ENCODE assay signal across 1 cellular context in the genomic region with DNA sequence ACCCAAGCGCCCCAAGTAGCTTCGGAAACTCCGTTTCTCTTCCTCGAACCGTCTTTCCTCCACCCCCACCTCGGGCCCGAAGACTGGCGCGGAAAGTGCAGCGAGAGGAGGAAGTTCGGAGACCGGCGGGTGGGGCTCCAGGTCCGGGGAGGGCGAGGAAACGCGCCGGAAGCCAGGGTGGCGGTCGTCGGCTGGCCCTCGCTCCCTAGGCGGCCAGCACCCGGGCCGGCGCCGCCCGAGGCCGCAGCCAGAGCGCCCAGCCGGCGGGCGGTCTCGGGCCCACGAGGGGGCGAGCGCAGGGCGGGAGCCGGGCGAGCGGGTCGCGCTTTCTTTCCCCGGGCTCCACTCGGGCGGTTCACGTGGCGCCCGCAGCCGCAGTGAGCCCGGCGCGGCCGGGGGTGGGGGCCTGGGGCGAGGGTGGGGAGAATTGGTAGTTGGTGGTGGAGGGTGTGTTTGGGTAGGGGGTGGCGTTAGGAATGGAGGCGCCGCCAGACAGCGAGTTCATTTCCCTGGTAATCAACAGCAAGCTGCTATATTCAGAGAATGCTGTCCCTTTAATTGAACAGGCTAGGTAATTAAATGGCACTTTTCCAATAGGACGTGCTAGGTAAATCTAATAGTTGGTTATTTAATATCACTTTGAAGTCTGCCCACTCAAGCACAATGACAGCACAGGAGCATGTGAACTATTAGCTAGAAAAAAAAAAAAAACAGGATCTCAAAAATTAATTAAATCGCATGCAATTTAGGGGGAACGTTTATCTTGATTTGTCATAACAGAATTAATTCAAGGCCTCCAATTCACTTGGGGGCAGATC.
A peak's percentile ranks its signal among the peaks of the same experiment; 100 is the strongest.
TF ChIP-seq lines count a peak whose summit lies in the region.

No MANE protein-coding gene starts in this region.

TF ChIP-seq in K562, 482 proteins besides CTCF, POLR2A, EP300 and RAD21 (continued from another document and continues in another):
- TF ChIP-seq, protein P1, sequence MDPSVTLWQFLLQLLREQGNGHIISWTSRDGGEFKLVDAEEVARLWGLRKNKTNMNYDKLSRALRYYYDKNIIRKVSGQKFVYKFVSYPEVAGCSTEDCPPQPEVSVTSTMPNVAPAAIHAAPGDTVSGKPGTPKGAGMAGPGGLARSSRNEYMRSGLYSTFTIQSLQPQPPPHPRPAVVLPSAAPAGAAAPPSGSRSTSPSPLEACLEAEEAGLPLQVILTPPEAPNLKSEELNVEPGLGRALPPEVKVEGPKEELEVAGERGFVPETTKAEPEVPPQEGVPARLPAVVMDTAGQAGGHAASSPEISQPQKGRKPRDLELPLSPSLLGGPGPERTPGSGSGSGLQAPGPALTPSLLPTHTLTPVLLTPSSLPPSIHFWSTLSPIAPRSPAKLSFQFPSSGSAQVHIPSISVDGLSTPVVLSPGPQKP (CRISPR knock-in tag; IDR thresholded peaks at IDR 0.05), result no peak
- TF ChIP-seq CBFA2T3 (IDR thresholded peaks at IDR 0.05), result no peak
- peak; percentile 81 for TF ChIP-seq HMGN3 (IDR thresholded peaks at IDR 0.05; ENCODE audit: borderline replicate concordance, extremely low read depth, insufficient read length, low read depth, low read length)
- TF ChIP-seq, protein P2, sequence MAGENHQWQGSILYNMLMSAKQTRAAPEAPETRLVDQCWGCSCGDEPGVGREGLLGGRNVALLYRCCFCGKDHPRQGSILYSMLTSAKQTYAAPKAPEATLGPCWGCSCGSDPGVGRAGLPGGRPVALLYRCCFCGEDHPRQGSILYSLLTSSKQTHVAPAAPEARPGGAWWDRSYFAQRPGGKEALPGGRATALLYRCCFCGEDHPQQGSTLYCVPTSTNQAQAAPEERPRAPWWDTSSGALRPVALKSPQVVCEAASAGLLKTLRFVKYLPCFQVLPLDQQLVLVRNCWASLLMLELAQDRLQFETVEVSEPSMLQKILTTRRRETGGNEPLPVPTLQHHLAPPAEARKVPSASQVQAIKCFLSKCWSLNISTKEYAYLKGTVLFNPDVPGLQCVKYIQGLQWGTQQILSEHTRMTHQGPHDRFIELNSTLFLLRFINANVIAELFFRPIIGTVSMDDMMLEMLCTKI (IDR thresholded peaks at IDR 0.05; ENCODE audit: partially characterized antibody), result no peak
- TF ChIP-seq MCM5 (IDR thresholded peaks at IDR 0.05; ENCODE audit: low read depth), result no peak
- TF ChIP-seq ARHGAP35 (IDR thresholded peaks at IDR 0.05; ENCODE audit: partially characterized antibody), result no peak
- no peak for TF ChIP-seq KDM4B (IDR thresholded peaks at IDR 0.05; ENCODE audit: borderline replicate concordance in 2 of 2, low read depth in 1 of 2)
- TF ChIP-seq POLR2G (IDR thresholded peaks at IDR 0.05; ENCODE audit: low read depth, low read length), result peak; percentile 89
- TF ChIP-seq, protein P3, sequence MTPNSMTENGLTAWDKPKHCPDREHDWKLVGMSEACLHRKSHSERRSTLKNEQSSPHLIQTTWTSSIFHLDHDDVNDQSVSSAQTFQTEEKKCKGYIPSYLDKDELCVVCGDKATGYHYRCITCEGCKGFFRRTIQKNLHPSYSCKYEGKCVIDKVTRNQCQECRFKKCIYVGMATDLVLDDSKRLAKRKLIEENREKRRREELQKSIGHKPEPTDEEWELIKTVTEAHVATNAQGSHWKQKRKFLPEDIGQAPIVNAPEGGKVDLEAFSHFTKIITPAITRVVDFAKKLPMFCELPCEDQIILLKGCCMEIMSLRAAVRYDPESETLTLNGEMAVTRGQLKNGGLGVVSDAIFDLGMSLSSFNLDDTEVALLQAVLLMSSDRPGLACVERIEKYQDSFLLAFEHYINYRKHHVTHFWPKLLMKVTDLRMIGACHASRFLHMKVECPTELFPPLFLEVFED (CRISPR knock-in tag; conservative IDR thresholded peaks at IDR 0.05), result no peak
- TF ChIP-seq RB1 (IDR thresholded peaks at IDR 0.05; ENCODE audit: low read depth), result peak; percentile 86
- peak; percentile 78 for TF ChIP-seq ZBTB7A (IDR thresholded peaks at IDR 0.05; ENCODE audit: borderline replicate concordance, control insufficient read depth, low read depth, low read length)
- TF ChIP-seq, protein P4, sequence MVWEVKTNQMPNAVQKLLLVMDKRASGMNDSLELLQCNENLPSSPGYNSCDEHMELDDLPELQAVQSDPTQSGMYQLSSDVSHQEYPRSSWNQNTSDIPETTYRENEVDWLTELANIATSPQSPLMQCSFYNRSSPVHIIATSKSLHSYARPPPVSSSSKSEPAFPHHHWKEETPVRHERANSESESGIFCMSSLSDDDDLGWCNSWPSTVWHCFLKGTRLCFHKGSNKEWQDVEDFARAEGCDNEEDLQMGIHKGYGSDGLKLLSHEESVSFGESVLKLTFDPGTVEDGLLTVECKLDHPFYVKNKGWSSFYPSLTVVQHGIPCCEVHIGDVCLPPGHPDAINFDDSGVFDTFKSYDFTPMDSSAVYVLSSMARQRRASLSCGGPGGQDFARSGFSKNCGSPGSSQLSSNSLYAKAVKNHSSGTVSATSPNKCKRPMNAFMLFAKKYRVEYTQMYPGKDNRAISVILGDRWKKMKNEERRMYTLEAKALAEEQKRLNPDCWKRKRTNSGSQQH (CRISPR knock-in tag; IDR thresholded peaks at IDR 0.05), result no peak
- no peak for TF ChIP-seq L3MBTL2 (IDR thresholded peaks at IDR 0.05)
- no peak for TF ChIP-seq ETV5 (CRISPR knock-in tag; IDR thresholded peaks at IDR 0.05; ENCODE audit: low read depth)
- TF ChIP-seq ZNF175 (CRISPR knock-in tag; IDR thresholded peaks at IDR 0.05; ENCODE audit: low read depth), result 0 out of 2 replicates have a peak, but pooled peaks have one; percentile 28
- no peak for TF ChIP-seq HIVEP1 (CRISPR knock-in tag; IDR thresholded peaks at IDR 0.05)
- TF ChIP-seq PHF8 (IDR thresholded peaks at IDR 0.05; ENCODE audit: borderline replicate concordance, low read length), result peak; percentile 66; the same call in 1 of the 2 replicates
- no peak for TF ChIP-seq FOXP1 (CRISPR knock-in tag; IDR thresholded peaks at IDR 0.05)
- TF ChIP-seq, protein P5, sequence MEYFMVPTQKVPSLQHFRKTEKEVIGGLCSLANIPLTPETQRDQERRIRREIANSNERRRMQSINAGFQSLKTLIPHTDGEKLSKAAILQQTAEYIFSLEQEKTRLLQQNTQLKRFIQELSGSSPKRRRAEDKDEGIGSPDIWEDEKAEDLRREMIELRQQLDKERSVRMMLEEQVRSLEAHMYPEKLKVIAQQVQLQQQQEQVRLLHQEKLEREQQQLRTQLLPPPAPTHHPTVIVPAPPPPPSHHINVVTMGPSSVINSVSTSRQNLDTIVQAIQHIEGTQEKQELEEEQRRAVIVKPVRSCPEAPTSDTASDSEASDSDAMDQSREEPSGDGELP (CRISPR knock-in tag; IDR thresholded peaks at IDR 0.05; ENCODE audit: borderline replicate concordance), result peak; percentile 16; the same call in 1 of the 2 replicates
- TF ChIP-seq MCM7 (IDR thresholded peaks at IDR 0.05), result no peak
- TF ChIP-seq HDGF (IDR thresholded peaks at IDR 0.05), result no peak
- TF ChIP-seq TCF7 (IDR thresholded peaks at IDR 0.05; ENCODE audit: borderline replicate concordance), result no peak
- TF ChIP-seq GATAD2B (IDR thresholded peaks at IDR 0.05; ENCODE audit: borderline replicate concordance), result peak; percentile 59; the same call in 1 of the 2 replicates
- TF ChIP-seq, protein P6, sequence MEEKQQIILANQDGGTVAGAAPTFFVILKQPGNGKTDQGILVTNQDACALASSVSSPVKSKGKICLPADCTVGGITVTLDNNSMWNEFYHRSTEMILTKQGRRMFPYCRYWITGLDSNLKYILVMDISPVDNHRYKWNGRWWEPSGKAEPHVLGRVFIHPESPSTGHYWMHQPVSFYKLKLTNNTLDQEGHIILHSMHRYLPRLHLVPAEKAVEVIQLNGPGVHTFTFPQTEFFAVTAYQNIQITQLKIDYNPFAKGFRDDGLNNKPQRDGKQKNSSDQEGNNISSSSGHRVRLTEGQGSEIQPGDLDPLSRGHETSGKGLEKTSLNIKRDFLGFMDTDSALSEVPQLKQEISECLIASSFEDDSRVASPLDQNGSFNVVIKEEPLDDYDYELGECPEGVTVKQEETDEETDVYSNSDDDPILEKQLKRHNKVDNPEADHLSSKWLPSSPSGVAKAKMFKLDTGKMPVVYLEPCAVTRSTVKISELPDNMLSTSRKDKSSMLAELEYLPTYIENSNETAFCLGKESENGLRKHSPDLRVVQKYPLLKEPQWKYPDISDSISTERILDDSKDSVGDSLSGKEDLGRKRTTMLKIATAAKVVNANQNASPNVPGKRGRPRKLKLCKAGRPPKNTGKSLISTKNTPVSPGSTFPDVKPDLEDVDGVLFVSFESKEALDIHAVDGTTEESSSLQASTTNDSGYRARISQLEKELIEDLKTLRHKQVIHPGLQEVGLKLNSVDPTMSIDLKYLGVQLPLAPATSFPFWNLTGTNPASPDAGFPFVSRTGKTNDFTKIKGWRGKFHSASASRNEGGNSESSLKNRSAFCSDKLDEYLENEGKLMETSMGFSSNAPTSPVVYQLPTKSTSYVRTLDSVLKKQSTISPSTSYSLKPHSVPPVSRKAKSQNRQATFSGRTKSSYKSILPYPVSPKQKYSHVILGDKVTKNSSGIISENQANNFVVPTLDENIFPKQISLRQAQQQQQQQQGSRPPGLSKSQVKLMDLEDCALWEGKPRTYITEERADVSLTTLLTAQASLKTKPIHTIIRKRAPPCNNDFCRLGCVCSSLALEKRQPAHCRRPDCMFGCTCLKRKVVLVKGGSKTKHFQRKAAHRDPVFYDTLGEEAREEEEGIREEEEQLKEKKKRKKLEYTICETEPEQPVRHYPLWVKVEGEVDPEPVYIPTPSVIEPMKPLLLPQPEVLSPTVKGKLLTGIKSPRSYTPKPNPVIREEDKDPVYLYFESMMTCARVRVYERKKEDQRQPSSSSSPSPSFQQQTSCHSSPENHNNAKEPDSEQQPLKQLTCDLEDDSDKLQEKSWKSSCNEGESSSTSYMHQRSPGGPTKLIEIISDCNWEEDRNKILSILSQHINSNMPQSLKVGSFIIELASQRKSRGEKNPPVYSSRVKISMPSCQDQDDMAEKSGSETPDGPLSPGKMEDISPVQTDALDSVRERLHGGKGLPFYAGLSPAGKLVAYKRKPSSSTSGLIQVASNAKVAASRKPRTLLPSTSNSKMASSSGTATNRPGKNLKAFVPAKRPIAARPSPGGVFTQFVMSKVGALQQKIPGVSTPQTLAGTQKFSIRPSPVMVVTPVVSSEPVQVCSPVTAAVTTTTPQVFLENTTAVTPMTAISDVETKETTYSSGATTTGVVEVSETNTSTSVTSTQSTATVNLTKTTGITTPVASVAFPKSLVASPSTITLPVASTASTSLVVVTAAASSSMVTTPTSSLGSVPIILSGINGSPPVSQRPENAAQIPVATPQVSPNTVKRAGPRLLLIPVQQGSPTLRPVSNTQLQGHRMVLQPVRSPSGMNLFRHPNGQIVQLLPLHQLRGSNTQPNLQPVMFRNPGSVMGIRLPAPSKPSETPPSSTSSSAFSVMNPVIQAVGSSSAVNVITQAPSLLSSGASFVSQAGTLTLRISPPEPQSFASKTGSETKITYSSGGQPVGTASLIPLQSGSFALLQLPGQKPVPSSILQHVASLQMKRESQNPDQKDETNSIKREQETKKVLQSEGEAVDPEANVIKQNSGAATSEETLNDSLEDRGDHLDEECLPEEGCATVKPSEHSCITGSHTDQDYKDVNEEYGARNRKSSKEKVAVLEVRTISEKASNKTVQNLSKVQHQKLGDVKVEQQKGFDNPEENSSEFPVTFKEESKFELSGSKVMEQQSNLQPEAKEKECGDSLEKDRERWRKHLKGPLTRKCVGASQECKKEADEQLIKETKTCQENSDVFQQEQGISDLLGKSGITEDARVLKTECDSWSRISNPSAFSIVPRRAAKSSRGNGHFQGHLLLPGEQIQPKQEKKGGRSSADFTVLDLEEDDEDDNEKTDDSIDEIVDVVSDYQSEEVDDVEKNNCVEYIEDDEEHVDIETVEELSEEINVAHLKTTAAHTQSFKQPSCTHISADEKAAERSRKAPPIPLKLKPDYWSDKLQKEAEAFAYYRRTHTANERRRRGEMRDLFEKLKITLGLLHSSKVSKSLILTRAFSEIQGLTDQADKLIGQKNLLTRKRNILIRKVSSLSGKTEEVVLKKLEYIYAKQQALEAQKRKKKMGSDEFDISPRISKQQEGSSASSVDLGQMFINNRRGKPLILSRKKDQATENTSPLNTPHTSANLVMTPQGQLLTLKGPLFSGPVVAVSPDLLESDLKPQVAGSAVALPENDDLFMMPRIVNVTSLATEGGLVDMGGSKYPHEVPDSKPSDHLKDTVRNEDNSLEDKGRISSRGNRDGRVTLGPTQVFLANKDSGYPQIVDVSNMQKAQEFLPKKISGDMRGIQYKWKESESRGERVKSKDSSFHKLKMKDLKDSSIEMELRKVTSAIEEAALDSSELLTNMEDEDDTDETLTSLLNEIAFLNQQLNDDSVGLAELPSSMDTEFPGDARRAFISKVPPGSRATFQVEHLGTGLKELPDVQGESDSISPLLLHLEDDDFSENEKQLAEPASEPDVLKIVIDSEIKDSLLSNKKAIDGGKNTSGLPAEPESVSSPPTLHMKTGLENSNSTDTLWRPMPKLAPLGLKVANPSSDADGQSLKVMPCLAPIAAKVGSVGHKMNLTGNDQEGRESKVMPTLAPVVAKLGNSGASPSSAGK (IDR thresholded peaks at IDR 0.05), result no peak
- TF ChIP-seq ZNF263 (CRISPR knock-in tag; IDR thresholded peaks at IDR 0.05; ENCODE audit: borderline replicate concordance), result no peak
- no peak for TF ChIP-seq KAT2B (IDR thresholded peaks at IDR 0.05; ENCODE audit: low read depth, low read length)
- TF ChIP-seq GABPB1 (CRISPR knock-in tag; IDR thresholded peaks at IDR 0.05), result peak; percentile 38; the same call in 1 of the 2 replicates
- TF ChIP-seq SRSF1 (IDR thresholded peaks at IDR 0.05; ENCODE audit: low read depth, low read length), result no peak
- peak; percentile 66 for TF ChIP-seq CCNT2 (IDR thresholded peaks at IDR 0.05; ENCODE audit: borderline replicate concordance, extremely low read depth, insufficient read length, low read depth, low read length)
- TF ChIP-seq, protein P7, sequence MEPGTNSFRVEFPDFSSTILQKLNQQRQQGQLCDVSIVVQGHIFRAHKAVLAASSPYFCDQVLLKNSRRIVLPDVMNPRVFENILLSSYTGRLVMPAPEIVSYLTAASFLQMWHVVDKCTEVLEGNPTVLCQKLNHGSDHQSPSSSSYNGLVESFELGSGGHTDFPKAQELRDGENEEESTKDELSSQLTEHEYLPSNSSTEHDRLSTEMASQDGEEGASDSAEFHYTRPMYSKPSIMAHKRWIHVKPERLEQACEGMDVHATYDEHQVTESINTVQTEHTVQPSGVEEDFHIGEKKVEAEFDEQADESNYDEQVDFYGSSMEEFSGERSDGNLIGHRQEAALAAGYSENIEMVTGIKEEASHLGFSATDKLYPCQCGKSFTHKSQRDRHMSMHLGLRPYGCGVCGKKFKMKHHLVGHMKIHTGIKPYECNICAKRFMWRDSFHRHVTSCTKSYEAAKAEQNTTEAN (CRISPR knock-in tag; IDR thresholded peaks at IDR 0.05), result no peak
- no peak for TF ChIP-seq CCAR2 (IDR thresholded peaks at IDR 0.05; ENCODE audit: low read depth, low read length)
- no peak for TF ChIP-seq CREB1 (IDR thresholded peaks at IDR 0.05)
- TF ChIP-seq CREB1 (CRISPR knock-in tag; IDR thresholded peaks at IDR 0.05), result no peak
- no peak for TF ChIP-seq ZNF24 (IDR thresholded peaks at IDR 0.05)
- TF ChIP-seq, protein P8, sequence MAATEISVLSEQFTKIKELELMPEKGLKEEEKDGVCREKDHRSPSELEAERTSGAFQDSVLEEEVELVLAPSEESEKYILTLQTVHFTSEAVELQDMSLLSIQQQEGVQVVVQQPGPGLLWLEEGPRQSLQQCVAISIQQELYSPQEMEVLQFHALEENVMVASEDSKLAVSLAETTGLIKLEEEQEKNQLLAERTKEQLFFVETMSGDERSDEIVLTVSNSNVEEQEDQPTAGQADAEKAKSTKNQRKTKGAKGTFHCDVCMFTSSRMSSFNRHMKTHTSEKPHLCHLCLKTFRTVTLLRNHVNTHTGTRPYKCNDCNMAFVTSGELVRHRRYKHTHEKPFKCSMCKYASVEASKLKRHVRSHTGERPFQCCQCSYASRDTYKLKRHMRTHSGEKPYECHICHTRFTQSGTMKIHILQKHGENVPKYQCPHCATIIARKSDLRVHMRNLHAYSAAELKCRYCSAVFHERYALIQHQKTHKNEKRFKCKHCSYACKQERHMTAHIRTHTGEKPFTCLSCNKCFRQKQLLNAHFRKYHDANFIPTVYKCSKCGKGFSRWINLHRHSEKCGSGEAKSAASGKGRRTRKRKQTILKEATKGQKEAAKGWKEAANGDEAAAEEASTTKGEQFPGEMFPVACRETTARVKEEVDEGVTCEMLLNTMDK (IDR thresholded peaks at IDR 0.05; ENCODE audit: borderline replicate concordance, insufficient read depth, low read depth, low read length, poor library complexity, severe bottlenecking), result peak; percentile 14
